ENCODE assay signal across 19 cellular contexts in genomic region chr11:65803797-65804492, GRCh38. TPM values are rescaled to one million over a fixed set of nuclear protein-coding genes. Genes with fewer than 3 reads are reported as not detected.
DNase-seq lines count a peak whose midpoint lies in the region; ATAC-seq, FAIRE-seq and TF ChIP-seq lines count a peak whose summit lies in the region.
"Had no signal": no experiment of that assay in that cellular context is flagged by ENCODE, and none has a peak within 500 bp of the region (broad histone marks: within the 10 kb centered on the region; RNA-seq: fewer than 3 reads in every experiment).

No MANE protein-coding gene starts in this region.

- peak overlapping the region; percentile 95 for H2AFZ ChIP-seq in GM23338
- H2AFZ ChIP-seq in K562 (ENCODE audit: low read depth, low read length): no peak overlapping the region
- H2AFZ ChIP-seq in trophoblast cell (ENCODE audit: insufficient read depth, low read length, poor library complexity): no peak overlapping the region

- no peak overlapping the region for H4K12ac ChIP-seq in trophoblast cell (ENCODE audit: low read depth, low read length)

- H4K20me1 ChIP-seq in GM23338 (replicated peaks; ENCODE audit: insufficient read depth) (no peaks in the 10 kb centered on the region), K562 (replicated peaks; ENCODE audit: control insufficient read depth, insufficient read depth, low read length) (0 out of 2 replicates have a peak, but pooled peaks cover 8% of the 10 kb centered on the region)

- POLR2A ChIA-PET in K562 (lab: Yijun Ruan, JAX): interaction anchor here (0.8 to 1.3 kb wide), 3 partner anchors 9 to 27 kb away, joined by 3 to 6 read pairs (median 5); no protein-coding TSS in a partner anchor

- no peak overlapping the region for H3K18ac ChIP-seq in trophoblast cell (ENCODE audit: low read length)

- H3K27ac Mint-ChIP-seq in GM23338: no peak overlapping the region; the same call in 1 of the 2 replicates

- TF ChIP-seq RAD21 in K562 (CRISPR knock-in tag; conservative IDR thresholded peaks at IDR 0.05 in 1 of 2, IDR thresholded peaks at IDR 0.05 in 1 of 2): no peak

- H4K91ac ChIP-seq in trophoblast cell (ENCODE audit: low read depth, low read length): peak overlapping the region; percentile 3

- in situ Hi-C loops in K562 (cut with MboI): no loop called here

- H3K4me2 ChIP-seq in GM23338: no peak overlapping the region; the same call in 1 of the 2 replicates
- no peak overlapping the region for H3K4me2 ChIP-seq in K562 (ENCODE audit: insufficient read depth, low read length)
- no peak overlapping the region for H3K4me2 ChIP-seq in trophoblast cell (ENCODE audit: low read length)

- H4K8ac ChIP-seq in trophoblast cell (ENCODE audit: low read depth, low read length): no peak overlapping the region

- H3F3A ChIP-seq in GM23338 (replicated peaks; ENCODE audit: low read depth): no peaks in the 10 kb centered on the region

- H2BK120ac ChIP-seq in trophoblast cell (ENCODE audit: insufficient read depth, low read length, poor library complexity): no peak overlapping the region

- H3K9me3 ChIP-seq in K562 (replicated peaks; ENCODE audit: control insufficient read depth, insufficient read depth, low read depth, low read length) (no peaks in the 10 kb centered on the region), trophoblast cell (ENCODE audit: insufficient read depth, low read depth, low read length) (no peaks in the 10 kb centered on the region)

- no TSS peak for BruUV-seq in K562 (replicated peaks; lab: Mats Ljungman, UMichigan)

- intact Hi-C loops in K562 (cut with micrococcal nuclease): no loop called here

- H3K9me1 ChIP-seq in K562 (ENCODE audit: control insufficient read depth, insufficient read depth, low read length): no peaks in the 10 kb centered on the region

- H3K9ac ChIP-seq in K562 (ENCODE audit: insufficient read depth in 1 of 2, low read depth in 2 of 2, low read length in 2 of 2): peak overlapping the region in 1 of 2 experiments; percentile 35; a peak in 1 of 4 replicates
- H3K9ac ChIP-seq in trophoblast cell (ENCODE audit: low read length): no peak overlapping the region

- no peaks in the 10 kb centered on the region for H3K36me3 ChIP-seq in GM23338 (ENCODE audit: insufficient read depth)
- no peaks in the 10 kb centered on the region for H3K36me3 ChIP-seq in K562 (ENCODE audit: control insufficient read depth, insufficient read depth, low read length)
- H3K36me3 ChIP-seq in trophoblast cell (ENCODE audit: control insufficient read depth in 1 of 2, insufficient read depth in 2 of 2, low read length in 2 of 2): no peaks in the 10 kb centered on the region

- no peak overlapping the region for H2BK12ac ChIP-seq in trophoblast cell (ENCODE audit: low read length)

- WGBS in K562 (ENCODE audit: insufficient coverage, low coverage, missing lambda C conversion rate): 9% methylated on average over 21 of the region's 21 CpGs
- WGBS in trophoblast cell (ENCODE audit: extremely low coverage, insufficient coverage, insufficient read length): no CpG with 5 or more reads among the region's 21 CpGs

- TF ChIP-seq EP300 in K562 (IDR thresholded peaks at IDR 0.05; ENCODE audit: low read length): no peak

- peak; percentile 52 for ATAC-seq in GM23338
- peak; percentile 53 for ATAC-seq in K562
- ATAC-seq: HCT116 had no signal

- H3K79me1 ChIP-seq in trophoblast cell (ENCODE audit: low read length): peaks cover 2% of the 10 kb centered on the region

- H3K9me3 Mint-ChIP-seq in GM23338: no peaks in the 10 kb centered on the region

- peaks cover 16% of the 10 kb centered on the region for H3K4me1 Mint-ChIP-seq in GM23338

- TF ChIP-seq POLR2A in K562 (conservative IDR thresholded peaks at IDR 0.05): no peak

- DNase-seq in D341Med (ENCODE audit: low spot score) (peak; percentile 24), GM23338 (ENCODE audit: low spot score) (peak; percentile 31), K562 (ENCODE audit: extremely low read depth in 1 of 4, low spot score in 3 of 4) (no peak), trophoblast cell (peak in 1 of 2 donors; percentile 46), GM03348 (ENCODE audit: low spot score) (no peak), amygdala (lab: John Stamatoyannopoulos, UW) (no peak)
- no peak for DNase-seq in stimulated activated CD4-positive, alpha-beta T cell treated with anti-CD3 and anti-CD28 coated beads, Interleukin-2, amount 100 ng/mL, for 24 hours
- DNase-seq: EL, MV-4-11, NCI-H1417, NCI-H1930, NCI-H2171, NCI-H446 treated with DMSO at 0.1 percent for 48 hours had no signal

- H3K27ac ChIP-seq in GM23338 (ENCODE audit: low read depth) (no peak overlapping the region), K562 (ENCODE audit: extremely low read depth, low read depth, low read length) (no peak overlapping the region), trophoblast cell (ENCODE audit: low read depth, low read length) (no peak overlapping the region)
- H3K27ac ChIP-seq: C4-2B, HL-60, RWPE1 had no signal

- H3K23ac ChIP-seq in trophoblast cell (ENCODE audit: low read length): no peak overlapping the region

- H2BK5ac ChIP-seq in trophoblast cell (ENCODE audit: low read depth, low read length, poor library complexity): no peak overlapping the region

- no peak for FAIRE-seq in K562 (lab: Jason Lieb, UNC)
- FAIRE-seq: HTR-8/SVneo had no signal

- TF ChIP-seq CTCF in GM23338 (conservative IDR thresholded peaks at IDR 0.05; ENCODE audit: low read depth in 2 of 2) (no peak), K562 (IDR thresholded peaks at IDR 0.05 in 2 of 3, conservative IDR thresholded peaks at IDR 0.05 in 1 of 3; ENCODE audit: insufficient read depth in 2 of 3, low read depth in 1 of 3, low read length in 3 of 3) (no peak)

- no peak overlapping the region; the same call in 2 of the 3 replicates for H3K4me3 Mint-ChIP-seq in GM23338

- no peaks in the 10 kb centered on the region for H3K79me2 ChIP-seq in GM23338 (replicated peaks; ENCODE audit: insufficient read depth)
- H3K79me2 ChIP-seq in K562 (ENCODE audit: control insufficient read depth, insufficient read depth, low read length): no peaks in the 10 kb centered on the region
- H3K79me2 ChIP-seq in trophoblast cell (ENCODE audit: control insufficient read depth, insufficient read depth, low read length, poor library complexity): no peaks in the 10 kb centered on the region

- H3K27me3 Mint-ChIP-seq in GM23338 (ENCODE audit: insufficient read depth, low read depth, poor library complexity): peaks cover 6% of the 10 kb centered on the region

- no peak overlapping the region for H3K4me3 ChIP-seq in GM23338
- H3K4me3 ChIP-seq in K562: no peak overlapping the region
- no peak overlapping the region for H3K4me3 ChIP-seq in trophoblast cell (ENCODE audit: low read depth, low read length)

- no peaks in the 10 kb centered on the region for H3K9me2 ChIP-seq in GM23338 (ENCODE audit: insufficient read depth)

- H3K4me1 ChIP-seq in GM23338 (ENCODE audit: insufficient read depth) (peaks cover 1% of the 10 kb centered on the region; the same call in 1 of the 2 replicates), K562 (replicated peaks in 1 of 2; ENCODE audit: control insufficient read depth in 2 of 2, insufficient read depth in 2 of 2, low read length in 2 of 2) (peaks cover 4 to 11% of the 10 kb centered on the region in 2 experiments; a peak in 4 of 5 replicates), trophoblast cell (ENCODE audit: control insufficient read depth in 1 of 2, insufficient read depth in 2 of 2, low read length in 2 of 2) (peaks cover 0 to 3% of the 10 kb centered on the region in 2 experiments)

- CTCF ChIA-PET in K562 (lab: Yijun Ruan, JAX; ENCODE audit: low intra/inter-chr PET ratio): no interaction called here

- no peak overlapping the region for H3K4ac ChIP-seq in trophoblast cell (ENCODE audit: low read depth, low read length)

- no peak overlapping the region for H3K14ac ChIP-seq in trophoblast cell (ENCODE audit: low read length)

- no peak overlapping the region for H2AK5ac ChIP-seq in trophoblast cell (ENCODE audit: low read length)

- H3K27me3 ChIP-seq in GM23338 (ENCODE audit: insufficient read depth): no peaks in the 10 kb centered on the region
- peaks cover 38 to 59% of the 10 kb centered on the region in 2 experiments for H3K27me3 ChIP-seq in K562 (ENCODE audit: control insufficient read depth in 2 of 2, insufficient read depth in 2 of 2, low read length in 2 of 2)
- no peaks in the 10 kb centered on the region for H3K27me3 ChIP-seq in trophoblast cell (ENCODE audit: insufficient read depth, low read length)

- no peaks in the 10 kb centered on the region for H3K36me3 Mint-ChIP-seq in GM23338 (ENCODE audit: low read depth)

RNA-seq across cellular contexts. Expression of gene OVOL1, which starts 17.1 kb away (rescaled TPM):
- total RNA-seq in GM23338 (2014; rRNA removed; shearing (Covaris generic)): 3.3 and 5.1 TPM in 2 replicates
- polyA plus RNA-seq in GM23338 (2016; fragmentation: Nextera tagmentation; extraction: Ambion mirVana) (1.4 and 1.5 TPM in 2 replicates), K562 (2011; rRNA removed) (not detected in 2 replicates), K562 (2014; fragmentation: Illumina TruSeq; extraction: Trizol) (not detected in 2 replicates), K562 (2014; fragmentation: Nextera tagmentation; extraction: Ambion mirVana) (not detected), K562 (2014; rRNA removed) (not detected in 2 replicates)
- 0.09 TPM in 1 of 2 replicates, not detected in the other for total RNA-seq in K562 (2011; cell fraction: chromatin; rRNA removed; ENCODE audit: low replicate concordance)
- not detected in 2 replicates for total RNA-seq in K562 (2011; cell fraction: nucleolus; rRNA removed)
- total RNA-seq in K562 (2011; cell fraction: nucleoplasm; rRNA removed): not detected in 2 replicates
- total RNA-seq in K562 (2014; rRNA removed) (not detected in 2 replicates), K562 (2014; rRNA removed; fragmentation: Illumina TruSeq; extraction: Trizol) (not detected in 2 replicates), K562 (2015; rRNA removed; fragmentation: Illumina TruSeq; extraction: Trizol) (not detected in 2 replicates), K562 (2021) (0.09 TPM in 1 of 2 replicates, not detected in the other)
- not detected in 2 replicates for polyA plus RNA-seq in K562 (2011; cell fraction: cytosol; rRNA removed)
- not detected in 2 replicates for polyA plus RNA-seq in K562 (2011; cell fraction: nucleus; rRNA removed)
- not detected in 2 replicates for polyA plus RNA-seq in K562 (2012)
- not detected in 2 replicates for polyA minus RNA-seq in K562 (2011; rRNA and poly(A)+ RNA removed)
- polyA minus RNA-seq in K562 (2011; cell fraction: cytosol; rRNA and poly(A)+ RNA removed): not detected in 2 replicates
- not detected in 2 replicates for polyA minus RNA-seq in K562 (2011; cell fraction: nucleus; rRNA and poly(A)+ RNA removed)
- 74.8 and 82.7 TPM in 2 replicates for polyA plus RNA-seq in trophoblast cell (2013)
- total RNA-seq: A673 had no signal

RNA-seq across cellular contexts. Expression of gene AP5B1, which starts 23.2 kb away (rescaled TPM):
- total RNA-seq in GM23338 (2014; rRNA removed; shearing (Covaris generic)): 12.5 and 16.1 TPM in 2 replicates
- 3.1 TPM in 2 replicates for polyA plus RNA-seq in GM23338 (2016; fragmentation: Nextera tagmentation; extraction: Ambion mirVana)
- 16.4 and 48.0 TPM in 2 replicates for total RNA-seq in K562 (2011; cell fraction: chromatin; rRNA removed; ENCODE audit: low replicate concordance)
- 43.4 and 48.4 TPM in 2 replicates for total RNA-seq in K562 (2011; cell fraction: nucleolus; rRNA removed)
- 26.7 and 28.3 TPM in 2 replicates for total RNA-seq in K562 (2011; cell fraction: nucleoplasm; rRNA removed)
- total RNA-seq in K562 (2014; rRNA removed): 13.0 and 17.0 TPM in 2 replicates
- 3.1 and 3.5 TPM in 2 replicates for total RNA-seq in K562 (2014; rRNA removed; fragmentation: Illumina TruSeq; extraction: Trizol)
- 8.7 and 8.9 TPM in 2 replicates for total RNA-seq in K562 (2015; rRNA removed; fragmentation: Illumina TruSeq; extraction: Trizol)
- 23.2 and 24.2 TPM in 2 replicates for total RNA-seq in K562 (2021)
- 5.1 and 7.7 TPM in 2 replicates for polyA plus RNA-seq in K562 (2011; rRNA removed)
- polyA plus RNA-seq in K562 (2011; cell fraction: cytosol; rRNA removed): 6.5 and 20.1 TPM in 2 replicates
- 17.1 and 27.9 TPM in 2 replicates for polyA plus RNA-seq in K562 (2011; cell fraction: nucleus; rRNA removed)
- polyA plus RNA-seq in K562 (2012): 10.8 and 15.8 TPM in 2 replicates
- 4.6 and 9.1 TPM in 2 replicates for polyA plus RNA-seq in K562 (2014; fragmentation: Illumina TruSeq; extraction: Trizol)
- polyA plus RNA-seq in K562 (2014; fragmentation: Nextera tagmentation; extraction: Ambion mirVana): under 1 TPM; 0.51 to 0.63 TPM
- polyA plus RNA-seq in K562 (2014; rRNA removed): 11.3 and 11.7 TPM in 2 replicates
- 8.3 and 9.2 TPM in 2 replicates for polyA minus RNA-seq in K562 (2011; rRNA and poly(A)+ RNA removed)
- 14.6 and 14.8 TPM in 2 replicates for polyA minus RNA-seq in K562 (2011; cell fraction: cytosol; rRNA and poly(A)+ RNA removed)
- polyA minus RNA-seq in K562 (2011; cell fraction: nucleus; rRNA and poly(A)+ RNA removed): 17.5 and 18.7 TPM in 2 replicates
- 13.5 and 14.6 TPM in 2 replicates for polyA plus RNA-seq in trophoblast cell (2013)

RNA-seq across cellular contexts. Expression of gene SNX32, which starts 29.8 kb away (rescaled TPM):
- total RNA-seq in GM23338 (2014; rRNA removed; shearing (Covaris generic)): 0.49 TPM in 1 of 2 replicates, not detected in the other
- polyA plus RNA-seq in GM23338 (2016; fragmentation: Nextera tagmentation; extraction: Ambion mirVana) (1.2 and 2.4 TPM in 2 replicates), K562 (2011; rRNA removed) (not detected in 2 replicates), K562 (2014; fragmentation: Illumina TruSeq; extraction: Trizol) (not detected in 2 replicates), K562 (2014; fragmentation: Nextera tagmentation; extraction: Ambion mirVana) (under 1 TPM; 0.03 TPM), K562 (2014; rRNA removed) (not detected in 2 replicates)
- 0.16 TPM in 1 of 2 replicates, not detected in the other for total RNA-seq in K562 (2011; cell fraction: chromatin; rRNA removed; ENCODE audit: low replicate concordance)
- total RNA-seq in K562 (2011; cell fraction: nucleolus; rRNA removed): not detected in 2 replicates
- total RNA-seq in K562 (2011; cell fraction: nucleoplasm; rRNA removed): not detected in 2 replicates
- total RNA-seq in K562 (2014; rRNA removed) (not detected in 2 replicates), K562 (2014; rRNA removed; fragmentation: Illumina TruSeq; extraction: Trizol) (not detected in 2 replicates), K562 (2015; rRNA removed; fragmentation: Illumina TruSeq; extraction: Trizol) (not detected in 2 replicates), K562 (2021) (not detected in 2 replicates)
- polyA plus RNA-seq in K562 (2011; cell fraction: cytosol; rRNA removed): not detected in 2 replicates
- 0.10 TPM in 1 of 2 replicates, not detected in the other for polyA plus RNA-seq in K562 (2011; cell fraction: nucleus; rRNA removed)
- 0.24 and 0.35 TPM in 2 replicates for polyA plus RNA-seq in K562 (2012)
- polyA minus RNA-seq in K562 (2011; rRNA and poly(A)+ RNA removed): not detected in 2 replicates
- not detected in 2 replicates for polyA minus RNA-seq in K562 (2011; cell fraction: cytosol; rRNA and poly(A)+ RNA removed)
- polyA minus RNA-seq in K562 (2011; cell fraction: nucleus; rRNA and poly(A)+ RNA removed): not detected in 2 replicates
- polyA plus RNA-seq in trophoblast cell (2013): 0.22 and 0.27 TPM in 2 replicates

RNA-seq across cellular contexts. Expression of gene CFL1, which starts 54.0 kb away (rescaled TPM):
- 981 and 1,393 TPM in 2 replicates for total RNA-seq in GM23338 (2014; rRNA removed; shearing (Covaris generic))
- polyA plus RNA-seq in GM23338 (2016; fragmentation: Nextera tagmentation; extraction: Ambion mirVana) (1,996 and 2,124 TPM in 2 replicates), K562 (2011; rRNA removed) (632 and 770 TPM in 2 replicates), K562 (2014; fragmentation: Illumina TruSeq; extraction: Trizol) (1,101 and 1,325 TPM in 2 replicates), K562 (2014; fragmentation: Nextera tagmentation; extraction: Ambion mirVana) (100 to 1,000 TPM; 105 to 222 TPM), K562 (2014; rRNA removed) (859 and 956 TPM in 2 replicates)
- total RNA-seq in K562 (2011; cell fraction: chromatin; rRNA removed; ENCODE audit: low replicate concordance): 145 and 300 TPM in 2 replicates
- 227 and 257 TPM in 2 replicates for total RNA-seq in K562 (2011; cell fraction: nucleolus; rRNA removed)
- total RNA-seq in K562 (2011; cell fraction: nucleoplasm; rRNA removed): 176 and 204 TPM in 2 replicates
- total RNA-seq in K562 (2014; rRNA removed) (1,045 and 1,321 TPM in 2 replicates), K562 (2014; rRNA removed; fragmentation: Illumina TruSeq; extraction: Trizol) (570 and 664 TPM in 2 replicates), K562 (2015; rRNA removed; fragmentation: Illumina TruSeq; extraction: Trizol) (851 and 860 TPM in 2 replicates), K562 (2021) (891 and 919 TPM in 2 replicates)
- polyA plus RNA-seq in K562 (2011; cell fraction: cytosol; rRNA removed): 894 and 1,220 TPM in 2 replicates
- polyA plus RNA-seq in K562 (2011; cell fraction: nucleus; rRNA removed): 307 TPM in 2 replicates
- 903 and 977 TPM in 2 replicates for polyA plus RNA-seq in K562 (2012)
- polyA minus RNA-seq in K562 (2011; rRNA and poly(A)+ RNA removed): 971 and 1,022 TPM in 2 replicates
- polyA minus RNA-seq in K562 (2011; cell fraction: cytosol; rRNA and poly(A)+ RNA removed): 560 and 642 TPM in 2 replicates
- polyA minus RNA-seq in K562 (2011; cell fraction: nucleus; rRNA and poly(A)+ RNA removed): 107 and 193 TPM in 2 replicates
- 1,240 and 1,283 TPM in 2 replicates for polyA plus RNA-seq in trophoblast cell (2013)

RNA-seq across cellular contexts. Expression of gene MUS81, which starts 56.3 kb away (rescaled TPM):
- total RNA-seq in GM23338 (2014; rRNA removed; shearing (Covaris generic)): 35.5 and 48.6 TPM in 2 replicates
- polyA plus RNA-seq in GM23338 (2016; fragmentation: Nextera tagmentation; extraction: Ambion mirVana): 38.5 and 39.1 TPM in 2 replicates
- total RNA-seq in K562 (2011; cell fraction: chromatin; rRNA removed; ENCODE audit: low replicate concordance): 139 and 354 TPM in 2 replicates
- total RNA-seq in K562 (2011; cell fraction: nucleolus; rRNA removed): 277 and 282 TPM in 2 replicates
- total RNA-seq in K562 (2011; cell fraction: nucleoplasm; rRNA removed): 171 and 194 TPM in 2 replicates
- 79.4 and 95.8 TPM in 2 replicates for total RNA-seq in K562 (2014; rRNA removed)
- 23.0 and 33.5 TPM in 2 replicates for total RNA-seq in K562 (2014; rRNA removed; fragmentation: Illumina TruSeq; extraction: Trizol)
- total RNA-seq in K562 (2015; rRNA removed; fragmentation: Illumina TruSeq; extraction: Trizol): 53.5 and 55.8 TPM in 2 replicates
- total RNA-seq in K562 (2021): 81.5 and 91.8 TPM in 2 replicates
- 51.8 and 69.9 TPM in 2 replicates for polyA plus RNA-seq in K562 (2011; rRNA removed)
- polyA plus RNA-seq in K562 (2011; cell fraction: cytosol; rRNA removed): 33.2 and 41.5 TPM in 2 replicates
- polyA plus RNA-seq in K562 (2011; cell fraction: nucleus; rRNA removed): 678 and 750 TPM in 2 replicates
- 97.9 and 190 TPM in 2 replicates for polyA plus RNA-seq in K562 (2012)
- 53.7 and 62.8 TPM in 2 replicates for polyA plus RNA-seq in K562 (2014; fragmentation: Illumina TruSeq; extraction: Trizol)
- 10 to 100 TPM; 13.4 to 16.1 TPM for polyA plus RNA-seq in K562 (2014; fragmentation: Nextera tagmentation; extraction: Ambion mirVana)
- polyA plus RNA-seq in K562 (2014; rRNA removed): 103 and 118 TPM in 2 replicates
- 11.8 and 17.2 TPM in 2 replicates for polyA minus RNA-seq in K562 (2011; rRNA and poly(A)+ RNA removed)
- 19.5 and 23.5 TPM in 2 replicates for polyA minus RNA-seq in K562 (2011; cell fraction: cytosol; rRNA and poly(A)+ RNA removed)
- 123 and 135 TPM in 2 replicates for polyA minus RNA-seq in K562 (2011; cell fraction: nucleus; rRNA and poly(A)+ RNA removed)
- polyA plus RNA-seq in trophoblast cell (2013): 47.4 and 48.0 TPM in 2 replicates

Comparison
In these comparisons a context has a peak if more than half of its experiments do, and no peak if none do; other contexts are left out.
1. DNase-seq: peak in D341Med (single experiment) and GM23338 (single experiment); none in K562 (0 of 4), GM03348 (single experiment), amygdala (0 of 56) and stimulated activated CD4-positive, alpha-beta T cell treated with anti-CD3 and anti-CD28 coated beads, Interleukin-2, amount 100 ng/mL, for 24 hours (0 of 2).